In the genomic region with DNA sequence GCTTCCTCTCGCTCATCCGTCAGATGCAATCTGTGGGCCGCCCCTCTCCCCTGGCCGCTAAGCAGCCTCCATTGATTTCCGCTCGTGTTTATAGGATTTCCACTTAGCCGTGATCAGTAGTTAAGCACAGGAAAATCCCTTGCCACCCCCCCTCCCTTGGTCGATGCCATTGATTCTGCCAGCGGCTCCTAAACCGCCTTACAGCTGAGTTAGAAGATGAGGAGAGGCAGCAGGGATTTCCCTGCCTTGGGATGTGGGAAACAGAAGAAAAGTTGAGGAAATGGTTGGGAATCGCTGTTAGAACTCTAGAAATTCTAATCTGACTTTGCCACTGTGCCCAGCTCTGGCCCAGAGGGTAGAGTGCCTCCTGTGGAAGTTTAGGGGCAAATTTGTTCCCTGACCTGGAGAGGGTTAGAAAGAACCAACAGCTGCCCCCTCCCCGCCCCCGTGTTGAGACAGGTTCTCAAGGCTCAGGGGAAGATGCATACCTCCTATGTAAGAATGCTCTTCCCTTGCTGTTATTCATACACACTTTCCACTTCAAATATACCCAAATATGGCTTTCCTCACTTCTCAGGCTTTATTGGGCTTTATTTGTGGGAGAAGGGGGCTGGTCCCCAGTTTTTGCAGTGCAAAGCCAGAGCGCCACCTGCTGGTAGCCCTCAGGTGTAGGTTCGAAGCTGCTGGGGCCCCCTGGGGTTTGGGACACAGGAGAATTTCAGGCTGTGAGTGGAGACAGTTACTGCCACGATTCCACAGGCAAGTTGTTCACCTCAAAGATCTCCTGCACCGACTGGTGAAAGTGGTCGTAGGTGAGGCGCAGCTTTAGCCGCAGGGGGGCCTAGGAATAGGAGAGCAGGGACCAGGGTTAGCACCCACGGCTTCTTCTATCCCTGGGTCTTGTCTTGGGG, we compare ENCODE assay signal across 8 cellular contexts. TPM values are rescaled to one million over a fixed set of nuclear protein-coding genes. Genes with fewer than 3 reads are reported as not detected.
DNase-seq lines count a peak whose midpoint lies in the region; ATAC-seq and TF ChIP-seq lines count a peak whose summit lies in the region.

No MANE protein-coding gene starts in this region.

- H3K27me3 ChIP-seq in effector memory CD4-positive, alpha-beta T cell (replicated peaks; ENCODE audit: control insufficient read depth, insufficient read depth, low read length, poor library complexity, severe bottlenecking): no peaks in the 10 kb centered on the region
- H3K27me3 ChIP-seq in neural cell (ENCODE audit: insufficient read depth, low read depth, low read length) (no peaks in the 10 kb centered on the region), tibial artery (no peaks in the 10 kb centered on the region)

- peaks cover 20% of the 10 kb centered on the region for H3K79me2 ChIP-seq in neural cell (replicated peaks; ENCODE audit: insufficient read depth, low read length)

- peak; percentile 90 for TF ChIP-seq RAD21 in neural cell (conservative IDR thresholded peaks at IDR 0.05)

- TF ChIP-seq CTCF in neural cell (IDR thresholded peaks at IDR 0.05; ENCODE audit: poor library complexity, severe bottlenecking) (peak; percentile 94), tibial artery (IDR thresholded peaks at IDR 0.05) (peak; percentile 50 to 73)

- no peak for ATAC-seq in HG03342 (IDR thresholded peaks at IDR 0.05; ENCODE audit: unreplicated experiment)

- H3F3A ChIP-seq in neural cell (ENCODE audit: insufficient read depth, low read length, poor library complexity, severe bottlenecking): no peaks in the 10 kb centered on the region

- intact Hi-C loops in tibial artery (cut with DNase I; ENCODE audit: low total_unique reads): loop anchor here (10.0 kb wide), 1 partner anchor 234 kb away; the partner anchor contains the start of gene PABPN1

- no peaks in the 10 kb centered on the region for H3K9me3 ChIP-seq in effector memory CD4-positive, alpha-beta T cell (ENCODE audit: control insufficient read depth, low read length)
- H3K9me3 ChIP-seq in neural cell (ENCODE audit: low read length): no peaks in the 10 kb centered on the region
- H3K9me3 ChIP-seq in tibial artery: no peaks in the 10 kb centered on the region

- peak overlapping the region; percentile 12 for H3K27ac ChIP-seq in effector memory CD4-positive, alpha-beta T cell (ENCODE audit: insufficient read depth, low read length, poor library complexity, severe bottlenecking)
- H3K27ac ChIP-seq in neural cell (ENCODE audit: low read length) (peak overlapping the region; percentile 64), tibial artery (no peak overlapping the region)

- H3K4me1 ChIP-seq in effector memory CD4-positive, alpha-beta T cell (ENCODE audit: control insufficient read depth, insufficient read depth, low read length, poor library complexity, severe bottlenecking): peaks cover 10% of the 10 kb centered on the region
- peaks cover 0 to 29% (median 20%) of the 10 kb centered on the region in 4 donors for H3K4me1 ChIP-seq in tibial artery

- H2AFZ ChIP-seq in neural cell (ENCODE audit: low read depth, low read length): no peak overlapping the region

- H3K36me3 ChIP-seq in effector memory CD4-positive, alpha-beta T cell (ENCODE audit: control insufficient read depth, insufficient read depth, low read length): peaks cover 48% of the 10 kb centered on the region
- H3K36me3 ChIP-seq in neural cell (ENCODE audit: insufficient read depth, low read length): no peaks in the 10 kb centered on the region
- H3K36me3 ChIP-seq in tibial artery: peaks cover 0 to 53% (median 0%) of the 10 kb centered on the region in 3 donors

- peak overlapping the region; percentile 97 for H3K9ac ChIP-seq in neural cell (ENCODE audit: low read length)

- H3K9me2 ChIP-seq in neural cell (ENCODE audit: insufficient read depth, low read length): no peaks in the 10 kb centered on the region

- no peaks in the 10 kb centered on the region for H4K20me1 ChIP-seq in neural cell (ENCODE audit: insufficient read depth)

- H3K4me2 ChIP-seq in neural cell (ENCODE audit: low read length): no peak overlapping the region

- DNase-seq in DMS53 (lab: John Stamatoyannopoulos, UW) (peak; percentile 66), DMS53 treated with DMSO at 0.1 percent for 48 hours (lab: John Stamatoyannopoulos, UW; ENCODE audit: unreplicated experiment) (no peak), NCI-H1694 (lab: John Stamatoyannopoulos, UW) (peak; percentile 53), tibial artery (no peak)
- DNase-seq in activated CD4-positive, alpha-beta T cell treated with anti-CD3 and anti-CD28 coated beads, Interleukin-2, amount 50 U/mL, for 48 hours: peak; percentile 77 to 79
- DNase-seq in effector memory CD4-positive, alpha-beta T cell: peak; percentile 33 to 49 (median 48)

- no peak for TF ChIP-seq EP300 in neural cell (conservative IDR thresholded peaks at IDR 0.05; ENCODE audit: poor library complexity, severe bottlenecking)

- H3K4me3 ChIP-seq in effector memory CD4-positive, alpha-beta T cell (ENCODE audit: insufficient read depth, low read depth, low read length, poor library complexity, severe bottlenecking): no peak overlapping the region
- H3K4me3 ChIP-seq in neural cell (ENCODE audit: low read length) (peak overlapping the region; percentile 95), tibial artery (no peak overlapping the region)

TF ChIP-seq in neural cell, 6 proteins besides CTCF, POLR2A, EP300 and RAD21:
- peak; percentile 97 for TF ChIP-seq SMC3 (conservative IDR thresholded peaks at IDR 0.05; ENCODE audit: poor library complexity)
- TF ChIP-seq, protein P1, sequence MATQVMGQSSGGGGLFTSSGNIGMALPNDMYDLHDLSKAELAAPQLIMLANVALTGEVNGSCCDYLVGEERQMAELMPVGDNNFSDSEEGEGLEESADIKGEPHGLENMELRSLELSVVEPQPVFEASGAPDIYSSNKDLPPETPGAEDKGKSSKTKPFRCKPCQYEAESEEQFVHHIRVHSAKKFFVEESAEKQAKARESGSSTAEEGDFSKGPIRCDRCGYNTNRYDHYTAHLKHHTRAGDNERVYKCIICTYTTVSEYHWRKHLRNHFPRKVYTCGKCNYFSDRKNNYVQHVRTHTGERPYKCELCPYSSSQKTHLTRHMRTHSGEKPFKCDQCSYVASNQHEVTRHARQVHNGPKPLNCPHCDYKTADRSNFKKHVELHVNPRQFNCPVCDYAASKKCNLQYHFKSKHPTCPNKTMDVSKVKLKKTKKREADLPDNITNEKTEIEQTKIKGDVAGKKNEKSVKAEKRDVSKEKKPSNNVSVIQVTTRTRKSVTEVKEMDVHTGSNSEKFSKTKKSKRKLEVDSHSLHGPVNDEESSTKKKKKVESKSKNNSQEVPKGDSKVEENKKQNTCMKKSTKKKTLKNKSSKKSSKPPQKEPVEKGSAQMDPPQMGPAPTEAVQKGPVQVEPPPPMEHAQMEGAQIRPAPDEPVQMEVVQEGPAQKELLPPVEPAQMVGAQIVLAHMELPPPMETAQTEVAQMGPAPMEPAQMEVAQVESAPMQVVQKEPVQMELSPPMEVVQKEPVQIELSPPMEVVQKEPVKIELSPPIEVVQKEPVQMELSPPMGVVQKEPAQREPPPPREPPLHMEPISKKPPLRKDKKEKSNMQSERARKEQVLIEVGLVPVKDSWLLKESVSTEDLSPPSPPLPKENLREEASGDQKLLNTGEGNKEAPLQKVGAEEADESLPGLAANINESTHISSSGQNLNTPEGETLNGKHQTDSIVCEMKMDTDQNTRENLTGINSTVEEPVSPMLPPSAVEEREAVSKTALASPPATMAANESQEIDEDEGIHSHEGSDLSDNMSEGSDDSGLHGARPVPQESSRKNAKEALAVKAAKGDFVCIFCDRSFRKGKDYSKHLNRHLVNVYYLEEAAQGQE (IDR thresholded peaks at IDR 0.05; ENCODE audit: borderline replicate concordance): peak; percentile 35
- no peak for TF ChIP-seq POLR2AphosphoS5 (IDR thresholded peaks at IDR 0.05)

RNA-seq across cellular contexts. Expression of gene THTPA, which starts 3.2 kb away (rescaled TPM):
- polyA plus RNA-seq in neural cell: 51.3 and 58.2 TPM in 2 replicates
- 25.8 and 37.0 TPM in 2 replicates for polyA minus RNA-seq in neural cell

RNA-seq across cellular contexts. Expression of gene ZFHX2, which starts 7.7 kb away (rescaled TPM):
- polyA plus RNA-seq in neural cell: 0.72 and 1.7 TPM in 2 replicates
- 5.4 and 13.0 TPM in 2 replicates for polyA minus RNA-seq in neural cell

RNA-seq across cellular contexts. Expression of gene AP1G2, which starts 8.3 kb away (rescaled TPM):
- 127 and 163 TPM in 2 replicates for polyA plus RNA-seq in neural cell
- 46.5 and 53.4 TPM in 2 replicates for polyA minus RNA-seq in neural cell

RNA-seq across cellular contexts. Expression of gene JPH4, which starts 19.3 kb away (rescaled TPM):
- polyA plus RNA-seq in neural cell: 68.2 and 76.9 TPM in 2 replicates
- polyA minus RNA-seq in neural cell: 59.4 and 60.7 TPM in 2 replicates

Comparison
In these comparisons a context has a peak if more than half of its experiments do, and no peak if none do; other contexts are left out.
1. DNase-seq: peak in DMS53 (single experiment), NCI-H1694 (single experiment), activated CD4-positive, alpha-beta T cell treated with anti-CD3 and anti-CD28 coated beads, Interleukin-2, amount 50 U/mL, for 48 hours (2 of 2) and effector memory CD4-positive, alpha-beta T cell (3 of 3); none in DMS53 treated with DMSO at 0.1 percent for 48 hours (single experiment) and tibial artery (0 of 2).
2. H3K27ac ChIP-seq: peak in effector memory CD4-positive, alpha-beta T cell (single experiment) and neural cell (single experiment); none in tibial artery (0 of 2).